1 cellular context compared by ENCODE assay signal in genomic region chr16:17744903-17745581, GRCh38.
TF ChIP-seq lines count a peak whose summit lies in the region.

No MANE protein-coding gene starts in this region.

TF ChIP-seq in IMR-90, 13 proteins besides CTCF, POLR2A, EP300 and RAD21 (continued from another document):
- TF ChIP-seq ELK1 (IDR thresholded peaks at IDR 0.05; ENCODE audit: borderline replicate concordance, low read depth, low read length) (no peak), CEBPB (IDR thresholded peaks at IDR 0.05; ENCODE audit: low read depth, low read length) (no peak), BHLHE40 (IDR thresholded peaks at IDR 0.05; ENCODE audit: low read depth, low read length) (no peak), MAZ (IDR thresholded peaks at IDR 0.05; ENCODE audit: borderline replicate concordance, low read depth, low read length) (no peak), SMC3 (IDR thresholded peaks at IDR 0.05; ENCODE audit: low read depth, low read length) (no peak), RFX5 (IDR thresholded peaks at IDR 0.05; ENCODE audit: low read depth, low read length) (no peak), NFE2L2 (IDR thresholded peaks at IDR 0.05; ENCODE audit: low read depth, low read length) (no peak)
